In the genomic region with DNA sequence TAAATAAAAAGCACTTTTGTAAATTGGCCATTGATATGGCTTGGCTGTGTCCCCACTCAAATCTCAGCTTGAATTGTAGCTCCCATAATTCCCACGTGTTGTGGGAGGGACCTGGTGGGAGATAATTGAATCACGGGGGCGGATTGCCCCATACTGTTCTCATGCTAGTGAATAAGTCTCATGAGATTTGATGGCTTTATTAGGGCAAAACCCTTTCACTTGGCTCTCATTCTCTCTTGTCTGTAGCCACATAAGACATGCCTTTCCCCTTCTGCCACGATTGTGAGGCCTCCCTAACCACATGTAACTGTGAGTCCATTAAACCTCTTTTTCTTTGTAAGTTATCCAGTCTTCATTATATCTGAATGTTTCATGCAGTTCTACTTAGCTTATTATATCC, we compare ENCODE assay signal across 1 cellular context.
TF ChIP-seq lines count a peak whose summit lies in the region.

No MANE protein-coding gene starts in this region.

TF ChIP-seq in HEK293, 187 proteins besides CTCF, POLR2A, EP300 and RAD21 (continued from another document):
- TF ChIP-seq, protein P1, sequence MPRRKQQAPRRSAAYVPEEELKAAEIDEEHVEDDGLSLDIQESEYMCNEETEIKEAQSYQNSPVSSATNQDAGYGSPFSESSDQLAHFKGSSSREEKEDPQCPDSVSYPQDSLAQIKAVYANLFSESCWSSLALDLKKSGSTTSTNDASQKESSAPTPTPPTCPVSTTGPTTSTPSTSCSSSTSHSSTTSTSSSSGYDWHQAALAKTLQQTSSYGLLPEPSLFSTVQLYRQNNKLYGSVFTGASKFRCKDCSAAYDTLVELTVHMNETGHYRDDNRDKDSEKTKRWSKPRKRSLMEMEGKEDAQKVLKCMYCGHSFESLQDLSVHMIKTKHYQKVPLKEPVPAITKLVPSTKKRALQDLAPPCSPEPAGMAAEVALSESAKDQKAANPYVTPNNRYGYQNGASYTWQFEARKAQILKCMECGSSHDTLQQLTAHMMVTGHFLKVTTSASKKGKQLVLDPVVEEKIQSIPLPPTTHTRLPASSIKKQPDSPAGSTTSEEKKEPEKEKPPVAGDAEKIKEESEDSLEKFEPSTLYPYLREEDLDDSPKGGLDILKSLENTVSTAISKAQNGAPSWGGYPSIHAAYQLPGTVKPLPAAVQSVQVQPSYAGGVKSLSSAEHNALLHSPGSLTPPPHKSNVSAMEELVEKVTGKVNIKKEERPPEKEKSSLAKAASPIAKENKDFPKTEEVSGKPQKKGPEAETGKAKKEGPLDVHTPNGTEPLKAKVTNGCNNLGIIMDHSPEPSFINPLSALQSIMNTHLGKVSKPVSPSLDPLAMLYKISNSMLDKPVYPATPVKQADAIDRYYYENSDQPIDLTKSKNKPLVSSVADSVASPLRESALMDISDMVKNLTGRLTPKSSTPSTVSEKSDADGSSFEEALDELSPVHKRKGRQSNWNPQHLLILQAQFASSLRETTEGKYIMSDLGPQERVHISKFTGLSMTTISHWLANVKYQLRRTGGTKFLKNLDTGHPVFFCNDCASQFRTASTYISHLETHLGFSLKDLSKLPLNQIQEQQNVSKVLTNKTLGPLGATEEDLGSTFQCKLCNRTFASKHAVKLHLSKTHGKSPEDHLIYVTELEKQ (tag by site-specific recombination; IDR thresholded peaks at IDR 0.05; ENCODE audit: borderline replicate concordance), result no peak
